14 cellular contexts compared by ENCODE assay signal in the genomic region with DNA sequence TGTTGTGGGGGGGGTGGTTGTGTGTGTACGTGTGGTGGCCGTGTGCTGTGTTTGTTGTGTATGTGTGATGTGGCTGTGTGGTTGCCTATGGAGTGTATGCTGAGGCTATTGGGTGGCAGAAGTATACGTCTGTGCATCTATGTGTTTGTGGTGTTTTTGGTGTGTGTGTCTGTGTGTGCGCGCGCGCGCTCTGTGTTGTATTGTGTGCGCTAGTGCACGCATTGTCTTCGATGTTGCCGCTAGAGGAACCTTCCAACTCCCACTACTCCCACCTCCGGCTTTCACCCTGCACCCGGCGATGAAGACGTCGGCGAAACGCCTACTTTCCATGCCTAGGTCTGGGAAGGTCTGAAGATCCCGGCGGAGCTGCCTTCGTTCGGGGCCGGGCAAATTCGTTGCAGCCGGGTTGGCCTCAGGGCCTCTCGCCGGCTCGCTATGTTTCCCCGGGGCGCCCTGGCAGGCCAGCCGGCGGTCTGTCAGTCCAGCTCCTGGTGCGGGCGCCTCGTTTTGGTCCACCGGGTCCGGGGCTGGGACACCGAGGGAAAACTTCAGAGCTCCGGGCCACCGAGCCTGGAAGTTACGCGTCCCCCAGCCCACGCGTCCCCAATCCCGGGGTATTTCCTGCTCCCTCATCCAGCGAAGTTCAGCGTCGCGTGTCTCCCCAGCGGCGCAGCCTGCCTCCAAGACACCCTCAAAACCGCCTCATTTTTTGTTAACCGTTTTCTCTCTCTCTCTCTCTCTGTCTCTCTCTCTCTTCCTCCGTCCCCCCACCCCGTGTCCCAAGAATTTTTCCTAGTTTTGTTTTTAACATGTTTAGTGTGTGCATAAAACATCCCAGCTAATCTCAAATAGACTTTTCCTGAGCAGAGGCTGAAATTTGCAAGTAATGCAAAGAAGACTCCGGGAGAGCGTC. TPM values are rescaled to one million over a fixed set of nuclear protein-coding genes. Genes with fewer than 3 reads are reported as not detected.
DNase-seq lines count a peak whose midpoint lies in the region; ATAC-seq and TF ChIP-seq lines count a peak whose summit lies in the region.
"Had no signal": no experiment of that assay in that cellular context is flagged by ENCODE, and none has a peak within 500 bp of the region (broad histone marks: within the 10 kb centered on the region; RNA-seq: fewer than 3 reads in every experiment).

No MANE protein-coding gene starts in this region.

- in situ Hi-C loops in mammary epithelial cell (cut with MboI; ENCODE audit: low sequenced_read_pairs in 2 of 2), result no loop called here

- H3K36me3 ChIP-seq in mammary epithelial cell (ENCODE audit: insufficient read depth, low read length), result no peaks in the 10 kb centered on the region

- POLR2A ChIA-PET in MCF 10A (lab: Yijun Ruan, JAX), result no interaction called here

- no peaks in the 10 kb centered on the region for H3K79me2 ChIP-seq in mammary epithelial cell (ENCODE audit: insufficient read depth, low read length)

- H3K27ac ChIP-seq in mammary epithelial cell (ENCODE audit: insufficient read depth, low read depth, low read length) (no peak overlapping the region), caudate nucleus (ENCODE audit: low read depth, low read length) (no peak overlapping the region)
- H3K27ac ChIP-seq: skin epidermis had no signal

- no peak overlapping the region for H3K9ac ChIP-seq in mammary epithelial cell (ENCODE audit: insufficient read depth, low read length)

- peaks cover 6% of the 10 kb centered on the region for H3K4me1 Mint-ChIP-seq in MCF 10A (ENCODE audit: insufficient read depth, unreplicated experiment)
- peaks cover 36% of the 10 kb centered on the region for H3K4me1 Mint-ChIP-seq in stimulated activated memory B cell treated with anti-CD40 and anti-IgM and Interleukin-4, amounts not matched to agents 10 μg/mL and 1 μg/mL and 100 μg/mL, for 72 hours

- BruUV-seq in mammary epithelial cell (replicated peaks; lab: Mats Ljungman, UMichigan) (no TSS peak), MCF 10A (replicated peaks; lab: Mats Ljungman, UMichigan) (no TSS peak)

- H3K9me3 ChIP-seq in mammary epithelial cell (replicated peaks; ENCODE audit: insufficient read depth, low read length) (no peaks in the 10 kb centered on the region), iPS-18c (ENCODE audit: control insufficient read depth, insufficient read depth, low read length) (peaks cover 2% of the 10 kb centered on the region)

- no peak for DNase-seq in mammary epithelial cell
- no peak for DNase-seq in MCF 10A (ENCODE audit: unreplicated experiment)
- DNase-seq in activated T-cell treated with anti-CD3 and anti-CD28 coated beads, Interleukin-2, amount 50 U/mL, for 48 hours, result peak; percentile 43 to 48
- DNase-seq in NCI-H510A (lab: John Stamatoyannopoulos, UW), result no peak
- no peak for DNase-seq in caudate nucleus (lab: John Stamatoyannopoulos, UW)
- DNase-seq: activated CD8-positive, alpha-beta memory T cell treated with anti-CD3 and anti-CD28 coated beads, Interleukin-2, amount 50 U/mL, for 4 hours; NCI-H774 had no signal

- H2AFZ ChIP-seq in mammary epithelial cell (ENCODE audit: low read depth, low read length), result no peak overlapping the region

- peaks cover 51% of the 10 kb centered on the region for H3K27me3 ChIP-seq in mammary epithelial cell (ENCODE audit: insufficient read depth, low read length)

- peaks cover 54% of the 10 kb centered on the region for H3K27me3 Mint-ChIP-seq in MCF 10A (ENCODE audit: insufficient read depth, unreplicated experiment)
- H3K27me3 Mint-ChIP-seq in stimulated activated memory B cell treated with anti-CD40 and anti-IgM and Interleukin-4, amounts not matched to agents 10 μg/mL and 1 μg/mL and 100 μg/mL, for 72 hours, result peaks cover 86% of the 10 kb centered on the region

- H3K27ac Mint-ChIP-seq in MCF 10A (ENCODE audit: low read depth, unreplicated experiment), result no peak overlapping the region
- H3K27ac Mint-ChIP-seq in stimulated activated memory B cell treated with anti-CD40 and anti-IgM and Interleukin-4, amounts not matched to agents 10 μg/mL and 1 μg/mL and 100 μg/mL, for 72 hours, result no peak overlapping the region

- 13% methylated on average over 31 of the region's 58 CpGs for WGBS in mammary epithelial cell (ENCODE audit: low coverage, missing lambda C conversion rate)

- dilution Hi-C loops in mammary epithelial cell (cut with HindIII; ENCODE audit: low sequenced_read_pairs), result no loop called here

- ATAC-seq in stimulated activated memory B cell treated with anti-CD40 and anti-IgM and Interleukin-4, amounts not matched to agents 10 μg/mL and 1 μg/mL and 100 μg/mL, for 72 hours, result no peak
- ATAC-seq in GM18498 (IDR thresholded peaks at IDR 0.05; ENCODE audit: unreplicated experiment), result no peak

- intact Hi-C loops in mammary epithelial cell (cut with micrococcal nuclease), result no loop called here
- intact Hi-C loops in MCF 10A (cut with micrococcal nuclease), result no loop called here

- H3K4me3 Mint-ChIP-seq in MCF 10A (ENCODE audit: unreplicated experiment), result no peak overlapping the region
- peak overlapping the region; percentile 3 for H3K4me3 Mint-ChIP-seq in stimulated activated memory B cell treated with anti-CD40 and anti-IgM and Interleukin-4, amounts not matched to agents 10 μg/mL and 1 μg/mL and 100 μg/mL, for 72 hours

- CTCF ChIA-PET in mammary epithelial cell (lab: Charles Lee; ENCODE audit: low non-redundant PET), result interaction anchor here (0.6 kb wide), 1 partner anchor 381 kb away, joined by 3 read pairs; no protein-coding TSS in a partner anchor
- CTCF ChIA-PET in MCF 10A (lab: Yijun Ruan, JAX), result interaction anchor here (0.6 to 1.2 kb wide), 4 partner anchors 11 to 362 kb away, joined by 3 to 5 read pairs (median 4); no protein-coding TSS in a partner anchor

- peak overlapping the region; percentile 26 for H3K4me2 ChIP-seq in mammary epithelial cell (ENCODE audit: insufficient read depth, low read depth, low read length)

- no peaks in the 10 kb centered on the region for H3K9me3 Mint-ChIP-seq in MCF 10A (ENCODE audit: unreplicated experiment)
- H3K9me3 Mint-ChIP-seq in stimulated activated memory B cell treated with anti-CD40 and anti-IgM and Interleukin-4, amounts not matched to agents 10 μg/mL and 1 μg/mL and 100 μg/mL, for 72 hours, result no peaks in the 10 kb centered on the region

- peaks cover 15% of the 10 kb centered on the region for H3K4me1 ChIP-seq in mammary epithelial cell (ENCODE audit: insufficient read depth, low read length)

- H4K20me1 ChIP-seq in mammary epithelial cell (ENCODE audit: insufficient read depth, low read length), result no peaks in the 10 kb centered on the region

- TF ChIP-seq CTCF in mammary epithelial cell (conservative IDR thresholded peaks at IDR 0.05 in 1 of 2, IDR thresholded peaks at IDR 0.05 in 1 of 2; ENCODE audit: extremely low read depth in 1 of 2, insufficient read depth in 1 of 2, low read depth in 1 of 2, low read length in 2 of 2) (no peak), MCF 10A (IDR thresholded peaks at IDR 0.05; ENCODE audit: unreplicated experiment) (no peak)

- no peaks in the 10 kb centered on the region for H3K36me3 Mint-ChIP-seq in MCF 10A (ENCODE audit: insufficient read depth, unreplicated experiment)
- H3K36me3 Mint-ChIP-seq in stimulated activated memory B cell treated with anti-CD40 and anti-IgM and Interleukin-4, amounts not matched to agents 10 μg/mL and 1 μg/mL and 100 μg/mL, for 72 hours, result no peaks in the 10 kb centered on the region

- no peak overlapping the region for H3K4me3 ChIP-seq in mammary epithelial cell (replicated peaks in 1 of 3; ENCODE audit: insufficient read depth in 1 of 3, low read depth in 2 of 3, low read length in 3 of 3)
- H3K4me3 ChIP-seq in iPS-18c (ENCODE audit: insufficient read depth, low read depth, low read length), result peak overlapping the region; percentile 38
- H3K4me3 ChIP-seq: skin epidermis had no signal

RNA-seq across cellular contexts. Expression of gene DLX4, which starts 5.1 kb away (rescaled TPM):
- total RNA-seq in mammary epithelial cell (under 1 TPM in 1 of 2 donors, not detected in 1; 0.49 TPM), MCF 10A (2022) (0.32 and 0.56 TPM in 2 replicates)
- 0.14 TPM for polyA plus RNA-seq in mammary epithelial cell
- not detected for polyA minus RNA-seq in mammary epithelial cell
- total RNA-seq: cerebellum, frontal cortex, lung microvascular endothelial cell had no signal

RNA-seq across cellular contexts. Expression of gene DLX3, which starts 31.1 kb away (rescaled TPM):
- total RNA-seq in mammary epithelial cell, result under 1 TPM; 0.33 to 0.42 TPM
- 0.18 TPM for polyA plus RNA-seq in mammary epithelial cell
- not detected for polyA minus RNA-seq in mammary epithelial cell
- not detected in 2 replicates for total RNA-seq in MCF 10A (2022)
- total RNA-seq: frontal cortex, lung microvascular endothelial cell had no signal

Comparison
In these comparisons a context has a peak if more than half of its experiments do, and no peak if none do; other contexts are left out.
1. DNase-seq: peak in activated T-cell treated with anti-CD3 and anti-CD28 coated beads, Interleukin-2, amount 50 U/mL, for 48 hours (2 of 2); none in mammary epithelial cell (single experiment), MCF 10A (single experiment), NCI-H510A (single experiment) and caudate nucleus (0 of 61).